Comparison of ENCODE assay signal across 15 cellular contexts in the genomic region with DNA sequence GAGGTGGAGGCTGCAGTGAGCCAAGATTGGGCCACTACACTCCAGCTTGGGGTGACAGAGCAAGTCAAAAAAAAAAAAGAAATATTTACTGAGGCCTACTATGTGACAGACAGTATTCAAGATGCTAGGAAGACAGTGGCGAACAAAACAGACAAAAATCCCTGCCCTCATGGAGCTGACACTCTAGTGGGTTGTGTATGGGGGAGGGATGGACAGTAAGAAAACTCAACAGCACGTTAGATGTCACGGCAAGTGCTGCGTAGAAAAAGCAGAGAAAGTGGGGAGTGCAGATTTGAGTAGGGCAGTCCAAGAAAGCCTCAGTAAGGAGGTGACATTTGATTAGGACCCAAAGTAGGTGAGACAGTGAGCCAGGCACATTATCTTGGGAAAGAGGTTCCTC. TPM values are rescaled to one million over a fixed set of nuclear protein-coding genes. Genes with fewer than 3 reads are reported as not detected.
DNase-seq lines count a peak whose midpoint lies in the region; ATAC-seq, FAIRE-seq and TF ChIP-seq lines count a peak whose summit lies in the region.
"Had no signal": no experiment of that assay in that cellular context is flagged by ENCODE, and none has a peak within 500 bp of the region (broad histone marks: within the 10 kb centered on the region; RNA-seq: fewer than 3 reads in every experiment).

No MANE protein-coding gene starts in this region.

- H3K27ac Mint-ChIP-seq in activated naive CD4-positive, alpha-beta T cell treated with anti-CD3 and anti-CD28 coated beads, Interleukin-2, amount 10 ng/mL, durations not matched to agents 7 days and 5 days = peak overlapping the region; percentile 96
- H3K27ac Mint-ChIP-seq in activated CD8-positive, alpha-beta T cell treated with anti-CD3 and anti-CD28 coated beads, Interleukin-2, amount 10 ng/mL, durations not matched to agents 7 days and 5 days = peak overlapping the region; percentile 91
- peak overlapping the region; percentile 91 for H3K27ac Mint-ChIP-seq in memory B cell
- H3K27ac Mint-ChIP-seq: GM23338 had no signal

- no peaks in the 10 kb centered on the region for H3K27me3 Mint-ChIP-seq in activated naive CD4-positive, alpha-beta T cell treated with anti-CD3 and anti-CD28 coated beads, Interleukin-2, amount 10 ng/mL, durations not matched to agents 7 days and 5 days
- H3K27me3 Mint-ChIP-seq in activated CD8-positive, alpha-beta T cell treated with anti-CD3 and anti-CD28 coated beads, Interleukin-2, amount 10 ng/mL, durations not matched to agents 7 days and 5 days (ENCODE audit: low read depth) = no peaks in the 10 kb centered on the region
- no peaks in the 10 kb centered on the region for H3K27me3 Mint-ChIP-seq in memory B cell

- CTCF ChIA-PET in activated naive CD4-positive, alpha-beta T cell treated with anti-CD3 and anti-CD28 coated beads, Interleukin-2, amount 10 ng/mL, durations not matched to agents 7 days and 5 days (lab: Charles Lee) = interaction anchor here (0.8 to 4.1 kb wide), 5 partner anchors 10 to 22 kb away, joined by 4 to 28 read pairs (median 19); partner anchors contain the start of gene CAMK2G
- CTCF ChIA-PET in activated CD8-positive, alpha-beta T cell treated with anti-CD3 and anti-CD28 coated beads, Interleukin-2, amount 10 ng/mL, durations not matched to agents 7 days and 5 days (lab: Charles Lee) = interaction anchor here (0.7 to 13.9 kb wide), 5 partner anchors 9 to 217 kb away, joined by 3 to 228 read pairs (median 4); partner anchors contain the start of gene CAMK2G

- POLR2A ChIA-PET in activated CD8-positive, alpha-beta T cell treated with anti-CD3 and anti-CD28 coated beads, Interleukin-2, amount 10 ng/mL, durations not matched to agents 7 days and 5 days (lab: Charles Lee) = interaction anchor here (2.2 to 2.4 kb wide), 2 partner anchors 10 to 15 kb away, joined by 8 to 14 read pairs; partner anchors contain the start of gene CAMK2G

- no peak for FAIRE-seq in D721Med (lab: Jason Lieb, UNC)

- H3K36me3 Mint-ChIP-seq in activated naive CD4-positive, alpha-beta T cell treated with anti-CD3 and anti-CD28 coated beads, Interleukin-2, amount 10 ng/mL, durations not matched to agents 7 days and 5 days = peaks cover 65% of the 10 kb centered on the region
- H3K36me3 Mint-ChIP-seq in activated CD8-positive, alpha-beta T cell treated with anti-CD3 and anti-CD28 coated beads, Interleukin-2, amount 10 ng/mL, durations not matched to agents 7 days and 5 days (ENCODE audit: low read depth) = peaks cover 61% of the 10 kb centered on the region
- H3K36me3 Mint-ChIP-seq in memory B cell = peaks cover 4% of the 10 kb centered on the region

- no peaks in the 10 kb centered on the region for H3K27me3 ChIP-seq in uterus
- H3K27me3 ChIP-seq: colonic mucosa, Peyer's patch had no signal

- H3K4me3 Mint-ChIP-seq in activated naive CD4-positive, alpha-beta T cell treated with anti-CD3 and anti-CD28 coated beads, Interleukin-2, amount 10 ng/mL, durations not matched to agents 7 days and 5 days = peak overlapping the region; percentile 6
- H3K4me3 Mint-ChIP-seq in activated CD8-positive, alpha-beta T cell treated with anti-CD3 and anti-CD28 coated beads, Interleukin-2, amount 10 ng/mL, durations not matched to agents 7 days and 5 days = no peak overlapping the region
- H3K4me3 Mint-ChIP-seq in memory B cell = peak overlapping the region; percentile 55
- H3K4me3 Mint-ChIP-seq: GM23338 had no signal

- H3K27ac ChIP-seq in uterus = no peak overlapping the region
- H3K27ac ChIP-seq: colonic mucosa had no signal

- no peak for DNase-seq in activated naive CD4-positive, alpha-beta T cell treated with anti-CD3 and anti-CD28 coated beads, Interleukin-2, amount 10 ng/mL, durations not matched to agents 7 days and 5 days
- no peak for DNase-seq in activated naive CD4-positive, alpha-beta T cell treated with Interleukin-2 at 50 U/mL for 16 hours
- DNase-seq in activated CD8-positive, alpha-beta T cell treated with anti-CD3 and anti-CD28 coated beads, Interleukin-2, amount 10 ng/mL, durations not matched to agents 7 days and 5 days = no peak
- DNase-seq in memory B cell (ENCODE audit: low spot score in 2 of 2) (no peak), erythroblast (lab: John Stamatoyannopoulos, UW) (no peak), D721Med (ENCODE audit: insufficient read length, low spot score) (no peak), uterus (no peak)
- DNase-seq: colonic mucosa, GF-D8, NCI-H1105, NCI-H774, Peyer's patch had no signal

- intact Hi-C loops in uterus (cut with DNase I; ENCODE audit: low total_unique reads) = no loop called here

- no peak for TF ChIP-seq POLR2A in erythroblast (IDR thresholded peaks at IDR 0.05; ENCODE audit: low read length)
- no peak for TF ChIP-seq POLR2A in uterus (IDR thresholded peaks at IDR 0.05)

- H3K4me3 ChIP-seq in uterus = no peak overlapping the region
- H3K4me3 ChIP-seq: colonic mucosa, GM23338, Peyer's patch, skin epidermis had no signal

- no peaks in the 10 kb centered on the region for H3K9me3 Mint-ChIP-seq in activated naive CD4-positive, alpha-beta T cell treated with anti-CD3 and anti-CD28 coated beads, Interleukin-2, amount 10 ng/mL, durations not matched to agents 7 days and 5 days
- H3K9me3 Mint-ChIP-seq in activated CD8-positive, alpha-beta T cell treated with anti-CD3 and anti-CD28 coated beads, Interleukin-2, amount 10 ng/mL, durations not matched to agents 7 days and 5 days (ENCODE audit: insufficient read depth) = no peaks in the 10 kb centered on the region
- no peaks in the 10 kb centered on the region for H3K9me3 Mint-ChIP-seq in memory B cell
- H3K9me3 Mint-ChIP-seq: GM23338 had no signal

- H3K4me1 ChIP-seq in uterus = no peaks in the 10 kb centered on the region

- no peak for ATAC-seq in activated CD8-positive, alpha-beta T cell treated with anti-CD3 and anti-CD28 coated beads, Interleukin-2, amount 10 ng/mL, durations not matched to agents 7 days and 5 days
- ATAC-seq in memory B cell (ENCODE audit: low read depth) (no peak), HG02870 (IDR thresholded peaks at IDR 0.05; ENCODE audit: unreplicated experiment) (no peak)
- ATAC-seq: GM23338 had no signal

- H3K4me1 Mint-ChIP-seq in activated naive CD4-positive, alpha-beta T cell treated with anti-CD3 and anti-CD28 coated beads, Interleukin-2, amount 10 ng/mL, durations not matched to agents 7 days and 5 days = peaks cover 90% of the 10 kb centered on the region
- H3K4me1 Mint-ChIP-seq in activated CD8-positive, alpha-beta T cell treated with anti-CD3 and anti-CD28 coated beads, Interleukin-2, amount 10 ng/mL, durations not matched to agents 7 days and 5 days (ENCODE audit: low read depth) = peaks cover 91% of the 10 kb centered on the region
- H3K4me1 Mint-ChIP-seq in memory B cell = peaks cover 41% of the 10 kb centered on the region

- no peaks in the 10 kb centered on the region for H3K9me3 ChIP-seq in uterus
- H3K9me3 ChIP-seq: colonic mucosa, Peyer's patch had no signal

- no peaks in the 10 kb centered on the region for H3K36me3 ChIP-seq in uterus
- H3K36me3 ChIP-seq: colonic mucosa had no signal

- TF ChIP-seq CTCF in D721Med (IDR thresholded peaks at IDR 0.05; ENCODE audit: insufficient read depth, missing control alignments) (no peak), uterus (IDR thresholded peaks at IDR 0.05) (no peak)

RNA-seq across cellular contexts. Expression of gene CAMK2G, which starts 10.1 kb away (rescaled TPM):
- 10 to 100 TPM; 43.2 to 48.4 TPM for total RNA-seq in activated CD8-positive, alpha-beta T cell treated with anti-CD3 and anti-CD28 coated beads, Interleukin-2, amount 10 ng/mL, durations not matched to agents 7 days and 5 days
- total RNA-seq in uterus = 10 to 100 TPM; 17.9 to 79.9 (median 40.0) TPM

RNA-seq across cellular contexts. Expression of gene PLAU, which starts 46.7 kb away (rescaled TPM):
- total RNA-seq in activated CD8-positive, alpha-beta T cell treated with anti-CD3 and anti-CD28 coated beads, Interleukin-2, amount 10 ng/mL, durations not matched to agents 7 days and 5 days = 1 to 10 TPM; 1.1 to 1.6 TPM
- total RNA-seq in uterus = 10 to 100 TPM in 2 of 4 donors, 1 to 10 TPM in 2; 1.8 to 15.3 (median 9.0) TPM

RNA-seq across cellular contexts. Expression of gene NDST2, which starts 52.8 kb away (rescaled TPM):
- total RNA-seq in activated CD8-positive, alpha-beta T cell treated with anti-CD3 and anti-CD28 coated beads, Interleukin-2, amount 10 ng/mL, durations not matched to agents 7 days and 5 days = 10 to 100 TPM; 60.7 to 61.1 TPM
- 10 to 100 TPM in 3 of 4 donors, 1 to 10 TPM in 1; 5.9 to 47.8 (median 14.1) TPM for total RNA-seq in uterus
